ENCODE assay signal across 1 cellular context in the genomic region with DNA sequence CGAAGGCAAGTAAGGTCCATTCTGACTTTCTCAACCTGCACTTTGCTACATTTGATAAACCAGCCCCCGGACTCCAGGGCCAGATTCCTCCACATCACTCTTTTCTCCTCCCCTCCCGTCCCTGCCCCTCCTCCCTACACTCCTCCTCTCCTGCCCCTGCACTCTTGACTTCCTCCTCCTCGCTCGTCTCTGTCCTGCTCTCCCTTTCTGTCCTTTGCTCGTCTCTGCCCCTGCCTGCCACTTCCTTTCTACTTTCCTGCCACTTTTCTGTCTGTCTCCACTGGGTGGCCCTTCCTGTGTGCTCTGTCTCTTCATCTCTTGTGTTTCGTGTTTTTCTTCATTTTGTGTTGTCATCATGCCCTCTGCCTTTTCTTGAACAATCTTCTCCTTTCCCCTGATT.
A peak's percentile ranks its signal among the peaks of the same experiment; 100 is the strongest.
TF ChIP-seq lines count a peak whose summit lies in the region.

No MANE protein-coding gene starts in this region.

TF ChIP-seq in HepG2, 621 proteins besides CTCF, POLR2A, EP300 and RAD21:
- TF ChIP-seq RBM22 (optimal IDR thresholded peaks at IDR 0.05; ENCODE audit: low read length) (peak; percentile 75), ZNF703 (CRISPR knock-in tag; IDR thresholded peaks at IDR 0.05; ENCODE audit: borderline replicate concordance) (no peak), CHCHD3 (CRISPR knock-in tag; IDR thresholded peaks at IDR 0.05) (no peak), IRX3 (CRISPR knock-in tag; IDR thresholded peaks at IDR 0.05; ENCODE audit: borderline replicate concordance, low read depth) (no peak), ASH2L (IDR thresholded peaks at IDR 0.05; ENCODE audit: insufficient read length, low read depth, low read length) (no peak), ZNF746 (CRISPR knock-in tag; IDR thresholded peaks at IDR 0.05) (no peak)
TF ChIP-seq in HepG2: peak in this region for 1.
